In genomic region chr5:122442938-122443337, GRCh38 we compare ENCODE assay signal across 23 cellular contexts.
DNase-seq lines count a peak whose midpoint lies in the region; ATAC-seq and TF ChIP-seq lines count a peak whose summit lies in the region.
"Had no signal": no experiment of that assay in that cellular context is flagged by ENCODE, and none has a peak within 500 bp of the region (broad histone marks: within the 10 kb centered on the region; RNA-seq: fewer than 3 reads in every experiment).

No MANE protein-coding gene starts in this region.

- TF ChIP-seq CTCF in nephron (IDR thresholded peaks at IDR 0.05; ENCODE audit: unreplicated experiment in 3 of 3), result no peak
- no peak for TF ChIP-seq CTCF in GM23338 (conservative IDR thresholded peaks at IDR 0.05; ENCODE audit: low read depth in 2 of 2)
- no peak for TF ChIP-seq CTCF in ovary (IDR thresholded peaks at IDR 0.05)

- H3K9me3 Mint-ChIP-seq in nephron (no peaks in the 10 kb centered on the region), GM23338 (no peaks in the 10 kb centered on the region)
- H3K9me3 Mint-ChIP-seq: T-helper 2 cell treated with Interferon-gamma antibody and Interleukin-4, amounts not matched to agents 5 μg/mL and 100 μg/mL, for 36 hours had no signal

- no peaks in the 10 kb centered on the region for H3F3A ChIP-seq in GM23338 (replicated peaks; ENCODE audit: low read depth)

- no peaks in the 10 kb centered on the region for H4K20me1 ChIP-seq in GM23338 (replicated peaks; ENCODE audit: insufficient read depth)

- H3K36me3 Mint-ChIP-seq in nephron (ENCODE audit: low read depth) (peaks cover 79% of the 10 kb centered on the region), GM23338 (ENCODE audit: low read depth) (no peaks in the 10 kb centered on the region)
- H3K36me3 Mint-ChIP-seq: naive B cell had no signal

- H3K4me3 Mint-ChIP-seq in nephron, result no peak overlapping the region
- no peak overlapping the region for H3K4me3 Mint-ChIP-seq in GM23338
- H3K4me3 Mint-ChIP-seq: naive B cell; T-helper 2 cell treated with Interferon-gamma antibody and Interleukin-4, amounts not matched to agents 5 μg/mL and 100 μg/mL, for 36 hours had no signal

- no peaks in the 10 kb centered on the region for H3K27me3 Mint-ChIP-seq in nephron (ENCODE audit: low read depth)
- peaks cover 2% of the 10 kb centered on the region for H3K27me3 Mint-ChIP-seq in GM23338 (ENCODE audit: insufficient read depth, low read depth, poor library complexity)

- WGBS in ovary, 3 donors, result 52 to 56% (median 52%) methylated on average over 1 of the region's 1 CpG

- H3K4me1 ChIP-seq in GM23338 (ENCODE audit: insufficient read depth) (no peaks in the 10 kb centered on the region), ovary (ENCODE audit: insufficient read depth) (peaks cover 27% of the 10 kb centered on the region)
- H3K4me1 ChIP-seq: BE2C, colonic mucosa, HAP-1, lower lobe of right lung had no signal

- ATAC-seq in GM18873 (IDR thresholded peaks at IDR 0.05; ENCODE audit: low FRiP score, unreplicated experiment) (peak; percentile 70), GM21723 (IDR thresholded peaks at IDR 0.05; ENCODE audit: unreplicated experiment) (peak; percentile 75), HG03342 (IDR thresholded peaks at IDR 0.05; ENCODE audit: unreplicated experiment) (peak; percentile 68), left lobe of liver (no peak), GM23338 (no peak)

- H3K27ac ChIP-seq in GM23338 (ENCODE audit: low read depth) (no peak overlapping the region), ovary (peak overlapping the region in 1 of 2 donors; percentile 83)
- H3K27ac ChIP-seq: colonic mucosa, epithelial cell of prostate, lower lobe of right lung had no signal

- no peaks in the 10 kb centered on the region for H3K9me3 ChIP-seq in ovary
- H3K9me3 ChIP-seq: BE2C, colonic mucosa, HAP-1, lower lobe of right lung had no signal

- TF ChIP-seq EP300 in ovary (IDR thresholded peaks at IDR 0.05), result no peak

- DNase-seq in kidney glomerular epithelial cell (lab: John Stamatoyannopoulos, UW), result no peak
- no peak for DNase-seq in left lobe of liver (ENCODE audit: low spot score)
- no peak for DNase-seq in GM23338 (ENCODE audit: low spot score)
- DNase-seq in ovary, result no peak
- DNase-seq: activated CD4-positive, CD25-positive, alpha-beta regulatory T cell treated with anti-CD3 and anti-CD28 coated beads, Interleukin-2, amount 50 U/mL, for 72 hours; activated naive CD4-positive, alpha-beta T cell; BE2C; Calu3; colonic mucosa; lower lobe of right lung; naive B cell; NCI-H1436 treated with DMSO at 0.1 percent for 48 hours; posterior cingulate gyrus; SHP77 treated with DMSO at 0.1 percent for 48 hours; stimulated activated CD4-positive, alpha-beta T cell treated with anti-CD3 and anti-CD28 coated beads, Interleukin-4, amount 100 ng/mL, for 24 hours; stimulated activated CD8-positive, alpha-beta memory T cell treated with anti-CD3 and anti-CD28 coated beads, Interleukin-4, amount 100 ng/mL, for 48 hours had no signal

- H3K9me2 ChIP-seq in GM23338 (ENCODE audit: insufficient read depth), result peaks cover 15% of the 10 kb centered on the region

- intact Hi-C loops in ovary (cut with DNase I), result no loop called here

- H3K36me3 ChIP-seq in GM23338 (ENCODE audit: insufficient read depth) (no peaks in the 10 kb centered on the region), ovary (no peaks in the 10 kb centered on the region)
- H3K36me3 ChIP-seq: BE2C, colonic mucosa, HAP-1, lower lobe of right lung had no signal

- no peak overlapping the region for H3K4me2 ChIP-seq in GM23338

- H3K4me3 ChIP-seq in GM23338, result no peak overlapping the region
- H3K4me3 ChIP-seq in ovary, result no peak overlapping the region
- H3K4me3 ChIP-seq: colonic mucosa, HAP-1, lower lobe of right lung had no signal

- H3K27ac Mint-ChIP-seq in nephron, result peak overlapping the region; percentile 40 to 84 (median 48)
- H3K27ac Mint-ChIP-seq in GM23338, result no peak overlapping the region
- H3K27ac Mint-ChIP-seq: T-helper 2 cell treated with Interferon-gamma antibody and Interleukin-4, amounts not matched to agents 5 μg/mL and 100 μg/mL, for 36 hours had no signal

- H3K79me2 ChIP-seq in GM23338 (replicated peaks; ENCODE audit: insufficient read depth), result no peaks in the 10 kb centered on the region

- H3K27me3 ChIP-seq in GM23338 (ENCODE audit: insufficient read depth), result no peaks in the 10 kb centered on the region
- H3K27me3 ChIP-seq in ovary, result no peaks in the 10 kb centered on the region
- H3K27me3 ChIP-seq: colonic mucosa had no signal

- no peak for TF ChIP-seq POLR2A in ovary (IDR thresholded peaks at IDR 0.05)

- no peak overlapping the region for H2AFZ ChIP-seq in GM23338

- H3K4me1 Mint-ChIP-seq in nephron, result peaks cover 16% of the 10 kb centered on the region
- peaks cover 13% of the 10 kb centered on the region for H3K4me1 Mint-ChIP-seq in GM23338
- H3K4me1 Mint-ChIP-seq: naive B cell had no signal

TF ChIP-seq in GM23338, 12 proteins besides CTCF, POLR2A, EP300 and RAD21 (continues in another document):
- TF ChIP-seq ZNF331 (CRISPR knock-in tag; IDR thresholded peaks at IDR 0.05; ENCODE audit: low read depth) (no peak), ETS1 (IDR thresholded peaks at IDR 0.05) (no peak), REST (IDR thresholded peaks at IDR 0.05; ENCODE audit: unreplicated experiment) (no peak)

Comparison
In these comparisons a context has a peak if more than half of its experiments do, and no peak if none do; other contexts are left out.
1. ATAC-seq: peak in GM18873 (single experiment), GM21723 (single experiment) and HG03342 (single experiment); none in left lobe of liver (single experiment) and GM23338 (single experiment).